Comparison of ENCODE assay signal across 1 cellular context in the genomic region with DNA sequence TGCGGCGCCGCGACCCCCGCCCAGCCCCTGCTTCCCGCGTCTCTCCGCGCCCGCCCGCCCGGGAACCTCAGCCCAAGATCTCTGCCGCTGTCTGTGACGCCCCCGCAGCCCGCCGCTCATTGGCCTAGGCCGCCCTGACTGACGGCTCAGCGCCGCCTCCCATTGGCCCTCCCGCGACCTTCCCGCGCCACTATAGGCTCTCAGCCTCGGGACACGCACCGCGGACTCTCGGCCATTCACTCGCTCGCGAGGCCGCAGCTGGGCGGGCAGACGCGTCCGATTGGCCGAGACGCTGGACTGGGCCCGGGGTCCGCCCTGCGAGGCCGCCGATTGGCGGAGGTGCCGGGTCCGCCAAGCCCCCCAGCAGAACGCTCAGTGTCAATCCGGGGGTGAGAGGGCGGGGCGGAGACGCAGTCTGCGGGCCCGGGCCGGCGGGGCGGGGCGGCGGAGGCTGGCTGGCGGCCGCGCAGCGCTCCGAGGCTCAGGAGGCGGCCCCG.
TF ChIP-seq lines count a peak whose summit lies in the region.

A gene (minus strand): TSS at position 95 of the 497 bp plus-strand sequence. CDS start 215 bp downstream, outside the sequence.

TF ChIP-seq in HepG2, 621 proteins besides CTCF, POLR2A, EP300 and RAD21 (continued from another document and continues in another):
- TF ChIP-seq ZNF17 (CRISPR knock-in tag; IDR thresholded peaks at IDR 0.05) (no peak), ZSCAN31 (CRISPR knock-in tag; IDR thresholded peaks at IDR 0.05; ENCODE audit: low read depth) (no peak), MXI1 (IDR thresholded peaks at IDR 0.05; ENCODE audit: borderline replicate concordance, low read depth, low read length) (peak; percentile 8; the same call in 1 of the 3 replicates), ZSCAN21 (CRISPR knock-in tag; IDR thresholded peaks at IDR 0.05; ENCODE audit: borderline replicate concordance) (no peak; the same call in 1 of the 2 replicates), GTF2F1 (IDR thresholded peaks at IDR 0.05; ENCODE audit: low read length) (no peak), ZSCAN12 (CRISPR knock-in tag; IDR thresholded peaks at IDR 0.05) (no peak), ZNF678 (CRISPR knock-in tag; IDR thresholded peaks at IDR 0.05) (no peak), TMF1 (CRISPR knock-in tag; IDR thresholded peaks at IDR 0.05; ENCODE audit: low read depth) (no peak), CREB1 (IDR thresholded peaks at IDR 0.05) (peak; percentile 91), CREB1 (CRISPR knock-in tag; IDR thresholded peaks at IDR 0.05) (peak; percentile 79), TOE1 (CRISPR knock-in tag; IDR thresholded peaks at IDR 0.05) (no peak), JUN (CRISPR knock-in tag; IDR thresholded peaks at IDR 0.05) (no peak), ZNF83 (CRISPR knock-in tag; IDR thresholded peaks at IDR 0.05; ENCODE audit: borderline replicate concordance) (no peak), ZNF562 (CRISPR knock-in tag; IDR thresholded peaks at IDR 0.05; ENCODE audit: borderline replicate concordance) (no peak), CEBPG (CRISPR knock-in tag; IDR thresholded peaks at IDR 0.05) (no peak), LCORL (IDR thresholded peaks at IDR 0.05) (no peak), LCORL (CRISPR knock-in tag; IDR thresholded peaks at IDR 0.05) (no peak), ZNF160 (CRISPR knock-in tag; IDR thresholded peaks at IDR 0.05) (no peak), ZNF879 (CRISPR knock-in tag; IDR thresholded peaks at IDR 0.05) (no peak), HNRNPL (IDR thresholded peaks at IDR 0.05; ENCODE audit: low read depth, low read length) (no peak), ZNF451 (CRISPR knock-in tag; IDR thresholded peaks at IDR 0.05) (no peak), GTF3A (CRISPR knock-in tag; conservative IDR thresholded peaks at IDR 0.05) (no peak), KDM6A (CRISPR knock-in tag; IDR thresholded peaks at IDR 0.05; ENCODE audit: low read depth) (no peak), NAIF1 (CRISPR knock-in tag; IDR thresholded peaks at IDR 0.05; ENCODE audit: borderline replicate concordance) (no peak), TCF7L2 (IDR thresholded peaks at IDR 0.05; ENCODE audit: low read depth, low read length) (no peak), ZNF607 (CRISPR knock-in tag; IDR thresholded peaks at IDR 0.05; ENCODE audit: borderline replicate concordance) (0 out of 2 replicates have a peak, but pooled peaks have one; percentile 0), ZC3H4 (CRISPR knock-in tag; IDR thresholded peaks at IDR 0.05; ENCODE audit: borderline replicate concordance) (no peak), MED8 (CRISPR knock-in tag; IDR thresholded peaks at IDR 0.05; ENCODE audit: insufficient replicate concordance) (no peak), RBFOX2 (IDR thresholded peaks at IDR 0.05; ENCODE audit: low read depth, low read length) (no peak; the same call in 1 of the 2 replicates), TEAD3 (CRISPR knock-in tag; optimal IDR thresholded peaks at IDR 0.05; ENCODE audit: borderline replicate concordance) (no peak), NFE2L1 (CRISPR knock-in tag; IDR thresholded peaks at IDR 0.05; ENCODE audit: borderline replicate concordance) (no peak), BORCS8-MEF2B (CRISPR knock-in tag; IDR thresholded peaks at IDR 0.05) (no peak), ZNF746 (CRISPR knock-in tag; IDR thresholded peaks at IDR 0.05) (no peak), KMT2B (CRISPR knock-in tag; IDR thresholded peaks at IDR 0.05) (no peak), STAT5B (CRISPR knock-in tag; IDR thresholded peaks at IDR 0.05) (no peak), CHD4 (IDR thresholded peaks at IDR 0.05; ENCODE audit: borderline replicate concordance, low read length) (no peak), ZNF557 (CRISPR knock-in tag; IDR thresholded peaks at IDR 0.05) (no peak)
- TF ChIP-seq, protein P1, sequence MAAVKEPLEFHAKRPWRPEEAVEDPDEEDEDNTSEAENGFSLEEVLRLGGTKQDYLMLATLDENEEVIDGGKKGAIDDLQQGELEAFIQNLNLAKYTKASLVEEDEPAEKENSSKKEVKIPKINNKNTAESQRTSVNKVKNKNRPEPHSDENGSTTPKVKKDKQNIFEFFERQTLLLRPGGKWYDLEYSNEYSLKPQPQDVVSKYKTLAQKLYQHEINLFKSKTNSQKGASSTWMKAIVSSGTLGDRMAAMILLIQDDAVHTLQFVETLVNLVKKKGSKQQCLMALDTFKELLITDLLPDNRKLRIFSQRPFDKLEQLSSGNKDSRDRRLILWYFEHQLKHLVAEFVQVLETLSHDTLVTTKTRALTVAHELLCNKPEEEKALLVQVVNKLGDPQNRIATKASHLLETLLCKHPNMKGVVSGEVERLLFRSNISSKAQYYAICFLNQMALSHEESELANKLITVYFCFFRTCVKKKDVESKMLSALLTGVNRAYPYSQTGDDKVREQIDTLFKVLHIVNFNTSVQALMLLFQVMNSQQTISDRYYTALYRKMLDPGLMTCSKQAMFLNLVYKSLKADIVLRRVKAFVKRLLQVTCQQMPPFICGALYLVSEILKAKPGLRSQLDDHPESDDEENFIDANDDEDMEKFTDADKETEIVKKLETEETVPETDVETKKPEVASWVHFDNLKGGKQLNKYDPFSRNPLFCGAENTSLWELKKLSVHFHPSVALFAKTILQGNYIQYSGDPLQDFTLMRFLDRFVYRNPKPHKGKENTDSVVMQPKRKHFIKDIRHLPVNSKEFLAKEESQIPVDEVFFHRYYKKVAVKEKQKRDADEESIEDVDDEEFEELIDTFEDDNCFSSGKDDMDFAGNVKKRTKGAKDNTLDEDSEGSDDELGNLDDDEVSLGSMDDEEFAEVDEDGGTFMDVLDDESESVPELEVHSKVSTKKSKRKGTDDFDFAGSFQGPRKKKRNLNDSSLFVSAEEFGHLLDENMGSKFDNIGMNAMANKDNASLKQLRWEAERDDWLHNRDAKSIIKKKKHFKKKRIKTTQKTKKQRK (IDR thresholded peaks at IDR 0.05; ENCODE audit: low read length): peak; percentile 66; the same call in 1 of the 2 replicates
- TF ChIP-seq, protein P2, sequence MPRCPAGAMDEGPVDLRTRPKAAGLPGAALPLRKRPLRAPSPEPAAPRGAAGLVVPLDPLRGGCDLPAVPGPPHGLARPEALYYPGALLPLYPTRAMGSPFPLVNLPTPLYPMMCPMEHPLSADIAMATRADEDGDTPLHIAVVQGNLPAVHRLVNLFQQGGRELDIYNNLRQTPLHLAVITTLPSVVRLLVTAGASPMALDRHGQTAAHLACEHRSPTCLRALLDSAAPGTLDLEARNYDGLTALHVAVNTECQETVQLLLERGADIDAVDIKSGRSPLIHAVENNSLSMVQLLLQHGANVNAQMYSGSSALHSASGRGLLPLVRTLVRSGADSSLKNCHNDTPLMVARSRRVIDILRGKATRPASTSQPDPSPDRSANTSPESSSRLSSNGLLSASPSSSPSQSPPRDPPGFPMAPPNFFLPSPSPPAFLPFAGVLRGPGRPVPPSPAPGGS (CRISPR knock-in tag; IDR thresholded peaks at IDR 0.05): no peak
- TF ChIP-seq, protein P3, sequence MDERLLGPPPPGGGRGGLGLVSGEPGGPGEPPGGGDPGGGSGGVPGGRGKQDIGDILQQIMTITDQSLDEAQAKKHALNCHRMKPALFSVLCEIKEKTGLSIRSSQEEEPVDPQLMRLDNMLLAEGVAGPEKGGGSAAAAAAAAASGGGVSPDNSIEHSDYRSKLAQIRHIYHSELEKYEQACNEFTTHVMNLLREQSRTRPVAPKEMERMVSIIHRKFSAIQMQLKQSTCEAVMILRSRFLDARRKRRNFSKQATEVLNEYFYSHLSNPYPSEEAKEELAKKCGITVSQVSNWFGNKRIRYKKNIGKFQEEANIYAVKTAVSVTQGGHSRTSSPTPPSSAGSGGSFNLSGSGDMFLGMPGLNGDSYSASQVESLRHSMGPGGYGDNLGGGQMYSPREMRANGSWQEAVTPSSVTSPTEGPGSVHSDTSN (CRISPR knock-in tag; IDR thresholded peaks at IDR 0.05): peak; percentile 95
- TF ChIP-seq, protein P4, sequence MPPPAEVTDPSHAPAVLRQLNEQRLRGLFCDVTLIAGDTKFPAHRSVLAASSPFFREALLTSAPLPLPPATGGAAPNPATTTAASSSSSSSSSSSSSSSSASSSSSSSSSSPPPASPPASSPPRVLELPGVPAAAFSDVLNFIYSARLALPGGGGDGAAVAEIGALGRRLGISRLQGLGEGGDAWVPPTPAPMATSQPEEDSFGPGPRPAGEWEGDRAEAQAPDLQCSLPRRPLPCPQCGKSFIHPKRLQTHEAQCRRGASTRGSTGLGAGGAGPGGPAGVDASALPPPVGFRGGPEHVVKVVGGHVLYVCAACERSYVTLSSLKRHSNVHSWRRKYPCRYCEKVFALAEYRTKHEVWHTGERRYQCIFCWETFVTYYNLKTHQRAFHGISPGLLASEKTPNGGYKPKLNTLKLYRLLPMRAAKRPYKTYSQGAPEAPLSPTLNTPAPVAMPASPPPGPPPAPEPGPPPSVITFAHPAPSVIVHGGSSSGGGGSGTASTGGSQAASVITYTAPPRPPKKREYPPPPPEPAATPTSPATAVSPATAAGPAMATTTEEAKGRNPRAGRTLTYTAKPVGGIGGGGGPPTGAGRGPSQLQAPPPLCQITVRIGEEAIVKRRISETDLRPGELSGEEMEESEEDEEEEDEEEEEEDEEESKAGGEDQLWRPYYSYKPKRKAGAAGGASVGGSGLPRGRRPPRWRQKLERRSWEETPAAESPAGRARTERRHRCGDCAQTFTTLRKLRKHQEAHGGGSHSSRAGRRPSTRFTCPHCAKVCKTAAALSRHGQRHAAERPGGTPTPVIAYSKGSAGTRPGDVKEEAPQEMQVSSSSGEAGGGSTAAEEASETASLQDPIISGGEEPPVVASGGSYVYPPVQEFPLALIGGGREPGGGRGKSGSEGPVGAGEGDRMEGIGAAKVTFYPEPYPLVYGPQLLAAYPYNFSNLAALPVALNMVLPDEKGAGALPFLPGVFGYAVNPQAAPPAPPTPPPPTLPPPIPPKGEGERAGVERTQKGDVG (CRISPR knock-in tag; IDR thresholded peaks at IDR 0.05; ENCODE audit: borderline replicate concordance): no peak
- TF ChIP-seq, protein P5, sequence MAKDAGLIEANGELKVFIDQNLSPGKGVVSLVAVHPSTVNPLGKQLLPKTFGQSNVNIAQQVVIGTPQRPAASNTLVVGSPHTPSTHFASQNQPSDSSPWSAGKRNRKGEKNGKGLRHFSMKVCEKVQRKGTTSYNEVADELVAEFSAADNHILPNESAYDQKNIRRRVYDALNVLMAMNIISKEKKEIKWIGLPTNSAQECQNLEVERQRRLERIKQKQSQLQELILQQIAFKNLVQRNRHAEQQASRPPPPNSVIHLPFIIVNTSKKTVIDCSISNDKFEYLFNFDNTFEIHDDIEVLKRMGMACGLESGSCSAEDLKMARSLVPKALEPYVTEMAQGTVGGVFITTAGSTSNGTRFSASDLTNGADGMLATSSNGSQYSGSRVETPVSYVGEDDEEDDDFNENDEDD (CRISPR knock-in tag; IDR thresholded peaks at IDR 0.05; ENCODE audit: borderline replicate concordance): no peak
- TF ChIP-seq, protein P6, sequence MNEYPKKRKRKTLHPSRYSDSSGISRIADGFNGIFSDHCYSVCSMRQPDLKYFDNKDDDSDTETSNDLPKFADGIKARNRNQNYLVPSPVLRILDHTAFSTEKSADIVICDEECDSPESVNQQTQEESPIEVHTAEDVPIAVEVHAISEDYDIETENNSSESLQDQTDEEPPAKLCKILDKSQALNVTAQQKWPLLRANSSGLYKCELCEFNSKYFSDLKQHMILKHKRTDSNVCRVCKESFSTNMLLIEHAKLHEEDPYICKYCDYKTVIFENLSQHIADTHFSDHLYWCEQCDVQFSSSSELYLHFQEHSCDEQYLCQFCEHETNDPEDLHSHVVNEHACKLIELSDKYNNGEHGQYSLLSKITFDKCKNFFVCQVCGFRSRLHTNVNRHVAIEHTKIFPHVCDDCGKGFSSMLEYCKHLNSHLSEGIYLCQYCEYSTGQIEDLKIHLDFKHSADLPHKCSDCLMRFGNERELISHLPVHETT (CRISPR knock-in tag; conservative IDR thresholded peaks at IDR 0.05): peak; percentile 53; the same call in 1 of the 2 replicates
- TF ChIP-seq, protein P7, sequence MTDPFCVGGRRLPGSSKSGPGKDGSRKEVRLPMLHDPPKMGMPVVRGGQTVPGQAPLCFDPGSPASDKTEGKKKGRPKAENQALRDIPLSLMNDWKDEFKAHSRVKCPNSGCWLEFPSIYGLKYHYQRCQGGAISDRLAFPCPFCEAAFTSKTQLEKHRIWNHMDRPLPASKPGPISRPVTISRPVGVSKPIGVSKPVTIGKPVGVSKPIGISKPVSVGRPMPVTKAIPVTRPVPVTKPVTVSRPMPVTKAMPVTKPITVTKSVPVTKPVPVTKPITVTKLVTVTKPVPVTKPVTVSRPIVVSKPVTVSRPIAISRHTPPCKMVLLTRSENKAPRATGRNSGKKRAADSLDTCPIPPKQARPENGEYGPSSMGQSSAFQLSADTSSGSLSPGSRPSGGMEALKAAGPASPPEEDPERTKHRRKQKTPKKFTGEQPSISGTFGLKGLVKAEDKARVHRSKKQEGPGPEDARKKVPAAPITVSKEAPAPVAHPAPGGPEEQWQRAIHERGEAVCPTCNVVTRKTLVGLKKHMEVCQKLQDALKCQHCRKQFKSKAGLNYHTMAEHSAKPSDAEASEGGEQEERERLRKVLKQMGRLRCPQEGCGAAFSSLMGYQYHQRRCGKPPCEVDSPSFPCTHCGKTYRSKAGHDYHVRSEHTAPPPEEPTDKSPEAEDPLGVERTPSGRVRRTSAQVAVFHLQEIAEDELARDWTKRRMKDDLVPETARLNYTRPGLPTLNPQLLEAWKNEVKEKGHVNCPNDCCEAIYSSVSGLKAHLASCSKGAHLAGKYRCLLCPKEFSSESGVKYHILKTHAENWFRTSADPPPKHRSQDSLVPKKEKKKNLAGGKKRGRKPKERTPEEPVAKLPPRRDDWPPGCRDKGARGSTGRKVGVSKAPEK (CRISPR knock-in tag; IDR thresholded peaks at IDR 0.05; ENCODE audit: borderline replicate concordance): no peak
- TF ChIP-seq, protein P8, sequence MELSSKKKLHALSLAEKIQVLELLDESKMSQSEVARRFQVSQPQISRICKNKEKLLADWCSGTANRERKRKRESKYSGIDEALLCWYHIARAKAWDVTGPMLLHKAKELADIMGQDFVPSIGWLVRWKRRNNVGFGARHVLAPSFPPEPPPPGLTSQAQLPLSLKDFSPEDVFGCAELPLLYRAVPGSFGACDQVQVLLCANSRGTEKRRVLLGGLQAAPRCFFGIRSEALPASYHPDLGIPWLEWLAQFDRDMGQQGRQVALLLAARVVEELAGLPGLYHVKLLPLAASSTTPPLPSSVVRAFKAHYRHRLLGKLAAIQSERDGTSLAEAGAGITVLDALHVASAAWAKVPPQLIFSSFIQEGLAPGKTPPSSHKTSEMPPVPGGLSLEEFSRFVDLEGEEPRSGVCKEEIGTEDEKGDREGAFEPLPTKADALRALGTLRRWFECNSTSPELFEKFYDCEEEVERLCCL (CRISPR knock-in tag; IDR thresholded peaks at IDR 0.05; ENCODE audit: borderline replicate concordance): no peak
- TF ChIP-seq, protein P9, sequence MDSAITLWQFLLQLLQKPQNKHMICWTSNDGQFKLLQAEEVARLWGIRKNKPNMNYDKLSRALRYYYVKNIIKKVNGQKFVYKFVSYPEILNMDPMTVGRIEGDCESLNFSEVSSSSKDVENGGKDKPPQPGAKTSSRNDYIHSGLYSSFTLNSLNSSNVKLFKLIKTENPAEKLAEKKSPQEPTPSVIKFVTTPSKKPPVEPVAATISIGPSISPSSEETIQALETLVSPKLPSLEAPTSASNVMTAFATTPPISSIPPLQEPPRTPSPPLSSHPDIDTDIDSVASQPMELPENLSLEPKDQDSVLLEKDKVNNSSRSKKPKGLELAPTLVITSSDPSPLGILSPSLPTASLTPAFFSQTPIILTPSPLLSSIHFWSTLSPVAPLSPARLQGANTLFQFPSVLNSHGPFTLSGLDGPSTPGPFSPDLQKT (CRISPR knock-in tag; IDR thresholded peaks at IDR 0.05; ENCODE audit: borderline replicate concordance): no peak
- TF ChIP-seq, protein P10, sequence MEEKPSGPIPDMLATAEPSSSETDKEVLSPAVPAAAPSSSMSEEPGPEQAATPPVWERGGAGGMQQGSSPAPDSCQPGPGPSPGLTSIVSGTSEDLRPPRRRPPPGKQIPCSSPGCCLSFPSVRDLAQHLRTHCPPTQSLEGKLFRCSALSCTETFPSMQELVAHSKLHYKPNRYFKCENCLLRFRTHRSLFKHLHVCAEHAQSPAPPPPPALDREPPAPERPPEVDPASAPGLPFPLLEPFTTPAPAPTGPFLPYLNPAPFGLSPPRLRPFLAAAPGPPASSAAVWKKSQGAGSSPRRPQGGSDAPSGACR (CRISPR knock-in tag; IDR thresholded peaks at IDR 0.05): no peak
